8 cellular contexts compared by ENCODE assay signal in the genomic region with DNA sequence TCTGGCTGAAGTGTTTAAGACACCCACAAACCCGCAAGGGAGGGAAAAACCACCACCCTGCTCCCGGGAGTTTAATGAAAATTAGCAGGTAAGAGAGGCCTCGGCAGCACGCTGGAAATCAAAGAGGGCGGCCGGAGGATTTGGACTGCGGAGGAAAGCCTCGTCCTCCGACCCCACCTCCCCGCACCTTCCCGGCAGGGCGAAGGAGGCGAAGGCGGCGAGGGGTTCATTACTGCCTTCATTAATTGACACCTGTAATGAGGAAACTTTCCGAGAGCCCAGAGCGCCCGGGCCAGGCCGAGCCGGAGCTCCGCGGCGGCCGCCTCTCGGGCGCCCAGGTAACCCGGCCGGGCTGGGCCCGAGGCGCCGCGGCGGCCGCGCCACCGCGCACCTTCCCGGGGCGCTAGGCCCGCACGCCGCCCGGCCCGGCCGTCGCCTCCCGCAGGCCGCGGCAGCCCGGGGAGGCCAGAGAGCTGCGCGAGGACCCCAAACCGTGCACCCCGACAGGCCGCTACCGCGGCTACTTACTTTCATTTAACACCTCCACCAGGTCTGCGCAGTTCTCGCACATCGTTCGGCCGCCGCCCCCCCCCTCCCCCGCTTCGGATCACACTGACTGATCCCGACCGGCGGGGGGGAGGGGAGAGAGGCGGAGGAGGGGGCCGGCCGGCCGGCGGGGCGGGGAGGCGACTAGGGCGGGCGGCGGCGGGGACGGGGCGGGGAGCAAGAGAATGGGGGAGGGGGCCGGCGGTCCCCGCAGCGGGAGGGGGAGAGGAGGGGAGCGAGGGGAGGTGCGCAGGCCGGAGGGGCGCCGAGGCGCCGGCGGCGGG. TPM values are rescaled to one million over a fixed set of nuclear protein-coding genes. Genes with fewer than 3 reads are reported as not detected.
A peak's percentile ranks its signal among the peaks of the same experiment; 100 is the strongest.
DNase-seq lines count a peak whose midpoint lies in the region; ATAC-seq and TF ChIP-seq lines count a peak whose summit lies in the region.

No MANE protein-coding gene starts in this region.

- no peaks in the 10 kb centered on the region for H3K27me3 Mint-ChIP-seq in WTC11 (ENCODE audit: low read depth)

- peak overlapping the region; percentile 96 for H3K4me3 ChIP-seq in GM12875 (ENCODE audit: low read depth, low read length)
- H3K4me3 ChIP-seq in cardiac fibroblast (replicated peaks in 1 of 2; ENCODE audit: low read depth in 2 of 2, low read length in 2 of 2) = peak overlapping the region; percentile 79 to 94

- H3K9me3 Mint-ChIP-seq in WTC11 = no peaks in the 10 kb centered on the region

- POLR2A ChIA-PET in WTC11 (lab: Charles Lee) = no interaction called here

- CTCF ChIA-PET in WTC11 (lab: Charles Lee) = interaction anchor here (1.2 kb wide), 1 partner anchor 44 kb away, joined by 3 read pairs; no protein-coding TSS in a partner anchor

- peak overlapping the region; percentile 93 for H3K27ac Mint-ChIP-seq in WTC11

- peak; percentile 86 to 88 for DNase-seq in NCI-H2081 (lab: John Stamatoyannopoulos, UW)
- peak; percentile 90 for DNase-seq in WTC11 (ENCODE audit: low spot score)
- DNase-seq in cardiac fibroblast (ENCODE audit: low read depth in 2 of 2) = peak in 1 of 2 donors; percentile 69
- DNase-seq in islet precursor cell = peak; percentile 93
- DNase-seq in stimulated activated CD4-positive, alpha-beta T cell treated with anti-CD3 and anti-CD28 coated beads, Interleukin-12 subunit alpha, Interleukin-12 subunit beta, amount 100 ng/mL, for 4 hours = peak; percentile 87

- peak; percentile 31 for ATAC-seq in HG02763 (IDR thresholded peaks at IDR 0.05; ENCODE audit: unreplicated experiment)
- peak; percentile 43 for ATAC-seq in WTC11
- no peak for ATAC-seq in HG03565 (IDR thresholded peaks at IDR 0.05; ENCODE audit: unreplicated experiment)

- H3K4me3 Mint-ChIP-seq in WTC11 = peak overlapping the region; percentile 89

- peaks cover 20% of the 10 kb centered on the region for H3K36me3 Mint-ChIP-seq in WTC11

- H3K4me1 Mint-ChIP-seq in WTC11 = peaks cover 28% of the 10 kb centered on the region

- TF ChIP-seq CTCF in GM12875 (IDR thresholded peaks at IDR 0.05; ENCODE audit: borderline replicate concordance, insufficient read depth, low read depth, low read length) (no peak), WTC11 (IDR thresholded peaks at IDR 0.05) (no peak), cardiac fibroblast (IDR thresholded peaks at IDR 0.05; ENCODE audit: low read depth, low read length) (no peak)

TF ChIP-seq in WTC11, 78 proteins besides CTCF, POLR2A, EP300 and RAD21:
- TF ChIP-seq ZBTB21 (CRISPR knock-in tag; IDR thresholded peaks at IDR 0.05; ENCODE audit: borderline replicate concordance) (no peak), MAX (CRISPR knock-in tag; IDR thresholded peaks at IDR 0.05) (peak; percentile 32; the same call in 1 of the 2 replicates)

RNA-seq across cellular contexts. Expression of gene USP34, which starts 0.6 kb away (rescaled TPM):
- 87.4 to 96.2 TPM (median 92.3 TPM) in 3 replicates for total RNA-seq in WTC11 (2021)
